Comparison of ENCODE assay signal across 8 cellular contexts in the genomic region with DNA sequence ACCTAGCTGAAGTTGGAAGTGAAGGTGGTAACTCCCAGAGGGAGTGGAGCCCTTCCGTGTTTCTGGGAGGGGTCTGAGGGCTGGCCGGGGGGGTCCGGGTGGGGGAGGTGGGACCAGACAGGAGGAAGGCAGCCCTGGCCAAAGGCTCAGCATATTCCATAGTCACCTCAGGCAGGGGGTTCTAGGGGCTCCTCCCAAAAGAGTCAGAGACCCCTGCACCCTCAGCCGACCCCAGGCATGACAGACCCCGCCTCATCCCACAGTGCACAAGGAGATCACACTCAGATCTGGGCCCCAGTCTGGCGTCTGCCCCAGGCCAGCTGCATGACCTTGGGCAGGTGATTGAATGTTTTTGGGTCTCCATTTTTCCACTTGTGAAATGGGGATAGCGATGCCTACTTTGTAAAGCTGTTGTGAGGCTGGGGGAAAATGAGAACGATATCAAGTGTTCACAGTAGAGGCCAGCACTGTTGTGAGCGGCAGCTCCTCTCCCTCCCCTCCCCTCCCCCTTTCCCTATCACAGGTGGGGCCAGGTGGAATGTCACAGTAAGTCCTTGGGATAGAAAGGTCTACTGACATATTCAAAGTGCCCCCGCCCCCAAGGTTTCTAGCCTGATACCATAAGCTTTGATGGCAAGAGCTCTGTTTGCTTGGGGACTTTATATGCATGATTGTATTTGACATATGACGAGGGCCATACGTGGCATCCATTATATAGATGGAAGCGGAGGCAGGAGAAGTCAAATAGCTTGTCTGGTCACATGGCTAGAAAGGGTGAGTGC. TPM values are rescaled to one million over a fixed set of nuclear protein-coding genes. Genes with fewer than 3 reads are reported as not detected.
DNase-seq lines count a peak whose midpoint lies in the region; ATAC-seq, FAIRE-seq and TF ChIP-seq lines count a peak whose summit lies in the region.

No MANE protein-coding gene starts in this region.

- DNase-seq in GM23248, result no peak
- no peak for DNase-seq in SJSA1 (ENCODE audit: low read depth in 1 of 2, low spot score in 2 of 2)
- DNase-seq in fibroblast of lung (ENCODE audit: low read depth in 2 of 2), result no peak
- no peak for DNase-seq in frontal cortex (ENCODE audit: low spot score in 2 of 2)
- no peak for DNase-seq in NCI-H524 (lab: John Stamatoyannopoulos, UW)

- TF ChIP-seq CTCF in fibroblast of lung (conservative IDR thresholded peaks at IDR 0.05 in 1 of 2, IDR thresholded peaks at IDR 0.05 in 1 of 2; ENCODE audit: low read depth in 1 of 2, low read length in 2 of 2), result no peak

- H3K27me3 ChIP-seq in GM23248 (replicated peaks; ENCODE audit: insufficient read depth) (no peaks in the 10 kb centered on the region), SJSA1 (replicated peaks) (no peaks in the 10 kb centered on the region), fibroblast of lung (ENCODE audit: control insufficient read depth, insufficient read depth, low read length) (no peaks in the 10 kb centered on the region), skeletal muscle satellite cell (ENCODE audit: control insufficient read depth, insufficient read depth, low read length) (no peaks in the 10 kb centered on the region)

- no peaks in the 10 kb centered on the region for H3K36me3 ChIP-seq in GM23248 (ENCODE audit: low read depth)
- no peaks in the 10 kb centered on the region for H3K36me3 ChIP-seq in SJSA1
- H3K36me3 ChIP-seq in fibroblast of lung (ENCODE audit: control insufficient read depth, insufficient read depth, low read length), result no peaks in the 10 kb centered on the region
- H3K36me3 ChIP-seq in skeletal muscle satellite cell (ENCODE audit: insufficient read depth, low read length), result no peaks in the 10 kb centered on the region

- H3K4me3 ChIP-seq in GM23248, result peak overlapping the region; percentile 43; the same call in 1 of the 2 replicates
- H3K4me3 ChIP-seq in SJSA1, result no peak overlapping the region
- no peak overlapping the region for H3K4me3 ChIP-seq in fibroblast of lung (replicated peaks in 1 of 4; ENCODE audit: control extremely low read depth in 1 of 4, insufficient read depth in 1 of 4, low read depth in 3 of 4, low read length in 4 of 4)
- H3K4me3 ChIP-seq in skeletal muscle satellite cell (ENCODE audit: low read length), result no peak overlapping the region

- H3K27ac ChIP-seq in GM23248 (peak overlapping the region; percentile 96), SJSA1 (peak overlapping the region; percentile 88), fibroblast of lung (ENCODE audit: insufficient read depth, low read length) (peak overlapping the region; percentile 92)

- H3K9me3 ChIP-seq in GM23248 (ENCODE audit: low read depth), result no peaks in the 10 kb centered on the region
- no peaks in the 10 kb centered on the region for H3K9me3 ChIP-seq in SJSA1 (replicated peaks)
- H3K9me3 ChIP-seq in fibroblast of lung (ENCODE audit: control insufficient read depth, insufficient read depth, low read depth, low read length), result no peaks in the 10 kb centered on the region
- no peaks in the 10 kb centered on the region for H3K9me3 ChIP-seq in skeletal muscle satellite cell (replicated peaks; ENCODE audit: low read length)

- no peak for FAIRE-seq in frontal cortex (lab: Jason Lieb, UNC)

- H3K4me2 ChIP-seq in GM23248 (ENCODE audit: unreplicated experiment) (peak overlapping the region; percentile 59), fibroblast of lung (ENCODE audit: extremely low read depth, insufficient read depth, low read length) (peak overlapping the region; percentile 85), skeletal muscle satellite cell (ENCODE audit: low read length) (peak overlapping the region; percentile 79)

- H2AFZ ChIP-seq in GM23248 (peak overlapping the region; percentile 36), fibroblast of lung (ENCODE audit: low read length) (no peak overlapping the region)

- H3K79me2 ChIP-seq in GM23248 (ENCODE audit: insufficient read depth) (no peaks in the 10 kb centered on the region), fibroblast of lung (ENCODE audit: control insufficient read depth, insufficient read depth, low read length) (no peaks in the 10 kb centered on the region)

- H3K9me2 ChIP-seq in GM23248 (ENCODE audit: insufficient read depth), result no peaks in the 10 kb centered on the region

- ATAC-seq in GM21423 (IDR thresholded peaks at IDR 0.05; ENCODE audit: unreplicated experiment) (no peak), HG02885 (IDR thresholded peaks at IDR 0.05; ENCODE audit: poor library complexity, unreplicated experiment) (no peak)

- 78 to 91% methylated on average over 10 to 13 of the region's 13 CpGs for whole genome bisulfite sequencing in GM23248 (ENCODE audit: low coverage in 1 of 2, low lambda C conversion rate in 2 of 2, missing lambda C conversion rate in 2 of 2), 2 experiments

- in situ Hi-C loops in GM23248 (cut with MboI), result no loop called here

- H3F3A ChIP-seq in GM23248 (ENCODE audit: insufficient read depth), result peaks cover 11% of the 10 kb centered on the region

- H3K9ac ChIP-seq in GM23248 (peak overlapping the region; percentile 89), fibroblast of lung (ENCODE audit: insufficient read depth, low read length) (peak overlapping the region; percentile 60), skeletal muscle satellite cell (ENCODE audit: low read depth, low read length) (peak overlapping the region; percentile 61)

- H3K4me1 ChIP-seq in GM23248 (ENCODE audit: insufficient read depth) (peaks cover 24% of the 10 kb centered on the region), SJSA1 (replicated peaks) (peaks cover 48% of the 10 kb centered on the region), fibroblast of lung (ENCODE audit: control insufficient read depth, extremely low read depth, insufficient read depth, low read length) (peaks cover 43% of the 10 kb centered on the region), skeletal muscle satellite cell (ENCODE audit: control insufficient read depth, insufficient read depth, low read length) (peaks cover 59% of the 10 kb centered on the region)

- H4K20me1 ChIP-seq in GM23248 (ENCODE audit: insufficient read depth), result no peaks in the 10 kb centered on the region
- H4K20me1 ChIP-seq in fibroblast of lung (ENCODE audit: control insufficient read depth, extremely low read depth, insufficient read depth, low read length), result no peaks in the 10 kb centered on the region

RNA-seq across cellular contexts. Expression of gene DNAJB12, which starts 33.3 kb away (rescaled TPM):
- 28.4 and 32.9 TPM in 2 replicates for total RNA-seq in GM23248 (2014; rRNA removed; shearing (Covaris generic))
- polyA plus RNA-seq in GM23248 (2016; fragmentation: Nextera tagmentation; extraction: Ambion mirVana) (32.0 and 33.5 TPM in 2 replicates), fibroblast of lung (16.0 and 17.2 TPM in 2 replicates)
- 36.1 and 42.3 TPM in 2 replicates for total RNA-seq in SJSA1 (2014; rRNA removed; shearing (Covaris generic))
- total RNA-seq in fibroblast of lung (20.5 and 26.3 TPM in 2 replicates), frontal cortex (14.3 TPM)
- polyA plus RNA-seq in fibroblast of lung (2012), result 28.0 and 28.7 TPM in 2 replicates
- 36.0 and 54.5 TPM in 2 replicates for polyA minus RNA-seq in fibroblast of lung (ENCODE audit: low replicate concordance)
- 24.1 and 25.6 TPM in 2 replicates for total RNA-seq in skeletal muscle satellite cell (2012; rRNA removed)

RNA-seq across cellular contexts. Expression of gene DDIT4, which starts 47.7 kb away (rescaled TPM):
- total RNA-seq in GM23248 (2014; rRNA removed; shearing (Covaris generic)), result 188 and 199 TPM in 2 replicates
- polyA plus RNA-seq in GM23248 (2016; fragmentation: Nextera tagmentation; extraction: Ambion mirVana) (144 and 155 TPM in 2 replicates), fibroblast of lung (26.3 and 51.3 TPM in 2 replicates)
- 13.6 and 20.6 TPM in 2 replicates for total RNA-seq in SJSA1 (2014; rRNA removed; shearing (Covaris generic))
- total RNA-seq in fibroblast of lung (662 and 712 TPM in 2 replicates), frontal cortex (26.5 TPM)
- 41.9 and 71.5 TPM in 2 replicates for polyA plus RNA-seq in fibroblast of lung (2012)
- 16.6 and 31.2 TPM in 2 replicates for polyA minus RNA-seq in fibroblast of lung (ENCODE audit: low replicate concordance)
- 391 and 412 TPM in 2 replicates for total RNA-seq in skeletal muscle satellite cell (2012; rRNA removed)
